Comparison of ENCODE assay signal across 8 cellular contexts in genomic region chr4:70903282-70903603, GRCh38. TPM values are rescaled to one million over a fixed set of nuclear protein-coding genes. Genes with fewer than 3 reads are reported as not detected.
DNase-seq lines count a peak whose midpoint lies in the region; ATAC-seq and TF ChIP-seq lines count a peak whose summit lies in the region.

No MANE protein-coding gene starts in this region.

- peaks cover 15% of the 10 kb centered on the region for H3K4me1 Mint-ChIP-seq in mesothelial cell of epicardium

- H3K27me3 Mint-ChIP-seq in mesothelial cell of epicardium (ENCODE audit: low read depth) = no peaks in the 10 kb centered on the region

- ATAC-seq in GM18867 (IDR thresholded peaks at IDR 0.05; ENCODE audit: unreplicated experiment) = no peak

- H3K36me3 Mint-ChIP-seq in mesothelial cell of epicardium = peaks cover 20% of the 10 kb centered on the region

- H3K27ac Mint-ChIP-seq in mesothelial cell of epicardium = peak overlapping the region; percentile 97

- no peak for TF ChIP-seq CTCF in mesothelial cell of epicardium (IDR thresholded peaks at IDR 0.05; ENCODE audit: unreplicated experiment)

- peak overlapping the region; percentile 96 for H3K4me3 Mint-ChIP-seq in mesothelial cell of epicardium

- H3K9me3 Mint-ChIP-seq in mesothelial cell of epicardium = no peaks in the 10 kb centered on the region

- DNase-seq in GM03348 (ENCODE audit: low spot score) (peak; percentile 47), NCI-H82 (lab: John Stamatoyannopoulos, UW) (peak; percentile 40), cerebellar cortex (ENCODE audit: low spot score) (peak; percentile 19), mesothelial cell of epicardium (ENCODE audit: low spot score in 2 of 2, unreplicated experiment in 2 of 2) (no peak), T-helper 9 cell (no peak), cerebellum (ENCODE audit: low spot score) (no peak), CD1c-positive myeloid dendritic cell (ENCODE audit: extremely low spot score) (no peak)

RNA-seq across cellular contexts. Expression of gene MOB1B, which starts 1.1 kb away (rescaled TPM):
- total RNA-seq in mesothelial cell of epicardium (35.3 to 36.9 TPM (median 36.2 TPM) in 3 replicates), cerebellum (39.1 TPM)

Comparison
In these comparisons a context has a peak if more than half of its experiments do, and no peak if none do; other contexts are left out.
1. DNase-seq: peak in GM03348 (single experiment), NCI-H82 (single experiment) and cerebellar cortex (single experiment); none in mesothelial cell of epicardium (0 of 2), T-helper 9 cell (single experiment), cerebellum (single experiment) and CD1c-positive myeloid dendritic cell (single experiment).